Comparison of ENCODE assay signal across 28 cellular contexts in the genomic region with DNA sequence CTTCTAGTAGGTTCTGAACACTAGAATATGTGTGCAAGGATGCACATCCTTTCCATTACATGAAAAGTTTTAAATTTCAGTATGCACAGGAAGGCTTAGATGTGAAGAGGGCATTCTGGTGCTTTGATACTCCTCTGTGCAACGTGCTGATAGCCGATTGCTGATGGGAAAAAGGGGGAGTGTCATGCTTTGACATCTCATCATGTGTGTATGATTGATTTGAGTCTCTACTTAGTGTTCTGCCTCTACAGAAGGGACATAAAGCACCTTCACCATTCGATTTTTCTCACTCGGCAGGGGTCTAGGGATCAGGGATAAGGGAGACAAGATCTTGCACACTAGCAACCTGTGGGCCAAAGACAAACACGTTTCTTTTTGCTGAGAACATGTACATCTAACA.
"Had no signal": no experiment of that assay in that cellular context is flagged by ENCODE, and none has a peak within 500 bp of the region (broad histone marks: within the 10 kb centered on the region; RNA-seq: fewer than 3 reads in every experiment).

No MANE protein-coding gene starts in this region.

- ATAC-seq: left colon; left lung; lower lobe of right lung; natural killer cell; psoas muscle; right lobe of liver; stimulated activated naive B cell treated with anti-CD40 and anti-IgM and Interleukin-4, amounts not matched to agents 10 μg/mL and 1 μg/mL and 100 μg/mL, for 72 hours; stimulated activated naive CD8-positive, alpha-beta T cell treated with anti-CD3 and anti-CD28 coated beads, Interleukin-15, Interleukin-2, amounts not matched to agents 100 U/mL and 50 U/mL, for 24 hours had no signal

- H3K79me2 ChIP-seq: parathyroid adenoma had no signal

- H3K9ac ChIP-seq: parathyroid adenoma had no signal

- H3K9me3 ChIP-seq: left lung, lower lobe of right lung, neutrophil, psoas muscle, right lobe of liver, stomach, testis, thyroid gland, transverse colon, upper lobe of left lung, vagina had no signal

- H3K4me1 Mint-ChIP-seq: immature natural killer cell; naive B cell; natural killer cell; stimulated activated naive B cell treated with anti-CD40 and anti-IgM and Interleukin-4, amounts not matched to agents 10 μg/mL and 1 μg/mL and 100 μg/mL, for 72 hours had no signal

- H2AFZ ChIP-seq: parathyroid adenoma had no signal

- H3K27me3 ChIP-seq: left lung, neutrophil, right lobe of liver, stomach, testis, thyroid gland, transverse colon, upper lobe of left lung, vagina had no signal

- H3K4me3 Mint-ChIP-seq: immature natural killer cell; mesothelial cell of epicardium; naive B cell; natural killer cell; stimulated activated naive B cell treated with anti-CD40 and anti-IgM and Interleukin-4, amounts not matched to agents 10 μg/mL and 1 μg/mL and 100 μg/mL, for 72 hours had no signal

- H3K36me3 ChIP-seq: left lung, lower lobe of right lung, neutrophil, right lobe of liver, stomach, thyroid gland, transverse colon, upper lobe of left lung, vagina had no signal

- H3K36me3 Mint-ChIP-seq: mesothelial cell of epicardium, natural killer cell had no signal

- H3K27ac Mint-ChIP-seq: immature natural killer cell; mesothelial cell of epicardium; natural killer cell; stimulated activated naive B cell treated with anti-CD40 and anti-IgM and Interleukin-4, amounts not matched to agents 10 μg/mL and 1 μg/mL and 100 μg/mL, for 72 hours had no signal

- DNase-seq: hypothalamus; immature natural killer cell; kidney; left colon; left lung; lower lobe of right lung; mammary epithelial cell; mesendoderm; naive B cell; natural killer cell; occipital lobe; psoas muscle; right lobe of liver; stimulated activated CD4-positive, alpha-beta T cell treated with anti-CD3 and anti-CD28 coated beads, Interleukin-2, amount 100 ng/mL, for 24 hours; stimulated activated CD4-positive, alpha-beta T cell treated with anti-CD3 and anti-CD28 coated beads, Interleukin-4, amount 100 ng/mL, for 1 hour; stimulated activated naive B cell treated with anti-CD40 and anti-IgM and Interleukin-4, amounts not matched to agents 10 μg/mL and 1 μg/mL and 100 μg/mL, for 72 hours; stimulated activated naive CD8-positive, alpha-beta T cell treated with anti-CD3 and anti-CD28 coated beads, Interleukin-15, Interleukin-2, amounts not matched to agents 100 U/mL and 50 U/mL, for 24 hours; stomach; testis; thyroid gland; transverse colon; upper lobe of left lung had no signal

- H3K9me3 Mint-ChIP-seq: immature natural killer cell; mesothelial cell of epicardium; naive B cell; natural killer cell; stimulated activated naive B cell treated with anti-CD40 and anti-IgM and Interleukin-4, amounts not matched to agents 10 μg/mL and 1 μg/mL and 100 μg/mL, for 72 hours had no signal

- H3K27ac ChIP-seq: left lung, lower lobe of right lung, neutrophil, parathyroid adenoma, psoas muscle, right lobe of liver, stomach, testis, thyroid gland, transverse colon, upper lobe of left lung, vagina had no signal

- H3K4me3 ChIP-seq: left lung, lower lobe of right lung, psoas muscle, right lobe of liver, smooth muscle cell, stomach, testis, thyroid gland, transverse colon, upper lobe of left lung, vagina had no signal

- H3K4me1 ChIP-seq: left lung, lower lobe of right lung, parathyroid adenoma, psoas muscle, right lobe of liver, stomach, testis, thyroid gland, transverse colon, upper lobe of left lung, vagina had no signal

- FAIRE-seq: islet of Langerhans, kidney had no signal

- H3K4me2 ChIP-seq: smooth muscle cell had no signal

- H3K27me3 Mint-ChIP-seq: naive B cell; stimulated activated naive B cell treated with anti-CD40 and anti-IgM and Interleukin-4, amounts not matched to agents 10 μg/mL and 1 μg/mL and 100 μg/mL, for 72 hours had no signal
